In genomic region chr10:114821915-114822770, GRCh38 we compare ENCODE assay signal across 8 cellular contexts. TPM values are rescaled to one million over a fixed set of nuclear protein-coding genes. Genes with fewer than 3 reads are reported as not detected.
DNase-seq lines count a peak whose midpoint lies in the region; ATAC-seq, FAIRE-seq and TF ChIP-seq lines count a peak whose summit lies in the region.

No MANE protein-coding gene starts in this region.

- no peak for FAIRE-seq in H54 (lab: Jason Lieb, UNC)

- no peaks in the 10 kb centered on the region for H3K9me3 ChIP-seq in right atrium auricular region

- peak overlapping the region; percentile 66 for H3K4me3 ChIP-seq in AG10803 (ENCODE audit: low read length)
- peak overlapping the region; percentile 93 for H3K4me3 ChIP-seq in right atrium auricular region
- peak overlapping the region; percentile 68 for H3K4me3 ChIP-seq in rectal smooth muscle tissue (ENCODE audit: low read length)

- DNase-seq in AG10803 (ENCODE audit: low read depth) (peak; percentile 49), RPMI7951 (ENCODE audit: low read depth) (peak; percentile 49), amygdala (lab: John Stamatoyannopoulos, UW) (peak in 36 of 56 donors; percentile 4 to 82 (median 44)), right atrium auricular region (ENCODE audit: low spot score) (no peak), H54 (ENCODE audit: insufficient read length, low spot score) (no peak)

- H3K9ac ChIP-seq in rectal smooth muscle tissue (ENCODE audit: low read length): peak overlapping the region; percentile 69

- H3K4me1 ChIP-seq in right atrium auricular region (peaks cover 0 to 41% of the 10 kb centered on the region in 2 donors), rectal smooth muscle tissue (ENCODE audit: control insufficient read depth, insufficient read depth, low read length) (peaks cover 17% of the 10 kb centered on the region)

- H3K36me3 ChIP-seq in right atrium auricular region: no peaks in the 10 kb centered on the region
- H3K36me3 ChIP-seq in rectal smooth muscle tissue (ENCODE audit: control insufficient read depth, insufficient read depth, low read length): peaks cover 3% of the 10 kb centered on the region

- no peaks in the 10 kb centered on the region for H3K27me3 ChIP-seq in right atrium auricular region
- no peaks in the 10 kb centered on the region for H3K27me3 ChIP-seq in rectal smooth muscle tissue (ENCODE audit: control insufficient read depth, insufficient read depth, low read length)

- TF ChIP-seq CTCF in AG10803 (conservative IDR thresholded peaks at IDR 0.05; ENCODE audit: low read length) (no peak), right atrium auricular region (IDR thresholded peaks at IDR 0.05) (no peak)

- peak; percentile 35 for ATAC-seq in GM18867 (IDR thresholded peaks at IDR 0.05; ENCODE audit: unreplicated experiment)
- ATAC-seq in HG03095 (IDR thresholded peaks at IDR 0.05; ENCODE audit: unreplicated experiment): peak; percentile 30

- TF ChIP-seq POLR2A in H54 (IDR thresholded peaks at IDR 0.05; ENCODE audit: low read depth, low read length): no peak

- H3K27ac ChIP-seq in right atrium auricular region (peak overlapping the region; percentile 98 to 99), rectal smooth muscle tissue (ENCODE audit: low read depth, low read length) (peak overlapping the region; percentile 93)

RNA-seq across cellular contexts. Expression of gene FHIP2A, which starts 0.6 kb away (rescaled TPM):
- total RNA-seq in RPMI7951 (2014; rRNA removed; shearing (Covaris generic)): 10.2 and 13.6 TPM in 2 replicates
- 10 to 100 TPM; 18.3 to 19.5 TPM for total RNA-seq in right atrium auricular region

Comparison
In these comparisons a context has a peak if more than half of its experiments do, and no peak if none do; other contexts are left out.
1. DNase-seq: peak in AG10803 (single experiment), RPMI7951 (single experiment) and amygdala (36 of 56); none in right atrium auricular region (single experiment) and H54 (single experiment).
2. Peak in every context shown above with its lines, with median percentiles within 50 percentile points of each other: H3K4me3 ChIP-seq.